In the genomic region with DNA sequence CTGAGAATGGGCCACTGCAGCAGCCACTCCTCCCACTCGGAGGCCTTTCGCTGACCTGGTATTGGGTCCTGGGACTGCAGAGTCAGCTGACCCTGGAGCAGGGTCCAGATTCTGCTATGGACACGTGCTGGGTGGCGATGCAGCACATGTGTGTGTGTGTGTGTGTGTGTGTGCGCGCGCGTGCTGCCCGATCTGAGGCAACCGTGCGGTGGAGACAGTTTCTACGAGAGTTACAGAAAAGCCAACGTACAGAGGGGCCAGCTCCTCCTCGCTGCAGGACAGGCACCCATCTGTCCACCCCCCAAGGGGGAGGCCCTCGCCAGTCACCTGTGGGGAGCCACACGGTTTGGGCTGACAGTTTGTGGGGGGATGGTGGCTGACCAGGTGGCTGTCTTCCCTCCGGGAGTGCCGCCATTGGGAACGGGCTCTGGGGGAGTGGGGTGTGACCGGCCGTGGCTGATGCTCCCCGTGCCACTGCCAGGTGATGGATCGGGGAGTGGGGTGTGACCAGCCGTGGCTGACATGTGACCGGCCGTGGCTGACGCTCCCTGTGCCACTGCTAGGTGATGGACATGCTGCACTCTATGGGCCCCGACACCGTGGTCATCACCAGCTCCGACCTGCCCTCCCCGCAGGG, we compare ENCODE assay signal across 1 cellular context.
TF ChIP-seq lines count a peak whose summit lies in the region.

No MANE protein-coding gene starts in this region.

TF ChIP-seq in GM12878, 131 proteins besides CTCF, POLR2A, EP300 and RAD21:
- TF ChIP-seq DPF2 (IDR thresholded peaks at IDR 0.05) (no peak), EZH2 (IDR thresholded peaks at IDR 0.05; ENCODE audit: borderline replicate concordance, control insufficient read depth, low read depth, low read length) (no peak), ATF7 (IDR thresholded peaks at IDR 0.05; ENCODE audit: low read depth) (no peak), ZZZ3 (IDR thresholded peaks at IDR 0.05; ENCODE audit: control insufficient read depth, insufficient read length, low read depth) (no peak), IKZF2 (IDR thresholded peaks at IDR 0.05) (no peak), SP1 (IDR thresholded peaks at IDR 0.05; ENCODE audit: low read depth, low read length) (no peak), PML (IDR thresholded peaks at IDR 0.05; ENCODE audit: low read length) (no peak), SPI1 (IDR thresholded peaks at IDR 0.05; ENCODE audit: borderline replicate concordance, insufficient read depth, low read depth, low read length) (no peak), TCF7 (IDR thresholded peaks at IDR 0.05; ENCODE audit: borderline replicate concordance) (no peak)
- TF ChIP-seq, protein P1, sequence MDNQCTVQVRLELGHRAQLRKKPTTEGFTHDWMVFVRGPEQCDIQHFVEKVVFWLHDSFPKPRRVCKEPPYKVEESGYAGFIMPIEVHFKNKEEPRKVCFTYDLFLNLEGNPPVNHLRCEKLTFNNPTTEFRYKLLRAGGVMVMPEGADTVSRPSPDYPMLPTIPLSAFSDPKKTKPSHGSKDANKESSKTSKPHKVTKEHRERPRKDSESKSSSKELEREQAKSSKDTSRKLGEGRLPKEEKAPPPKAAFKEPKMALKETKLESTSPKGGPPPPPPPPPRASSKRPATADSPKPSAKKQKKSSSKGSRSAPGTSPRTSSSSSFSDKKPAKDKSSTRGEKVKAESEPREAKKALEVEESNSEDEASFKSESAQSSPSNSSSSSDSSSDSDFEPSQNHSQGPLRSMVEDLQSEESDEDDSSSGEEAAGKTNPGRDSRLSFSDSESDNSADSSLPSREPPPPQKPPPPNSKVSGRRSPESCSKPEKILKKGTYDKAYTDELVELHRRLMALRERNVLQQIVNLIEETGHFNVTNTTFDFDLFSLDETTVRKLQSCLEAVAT (IDR thresholded peaks at IDR 0.05): no peak
